1 cellular context compared by ENCODE assay signal in genomic region chr1:202723708-202724107, GRCh38.
TF ChIP-seq lines count a peak whose summit lies in the region.

No MANE protein-coding gene starts in this region.

TF ChIP-seq in H1, 55 proteins besides CTCF, POLR2A, EP300 and RAD21 (continued from another document):
- TF ChIP-seq ATF2 (IDR thresholded peaks at IDR 0.05; ENCODE audit: low read length): no peak
- no peak for TF ChIP-seq CTBP2 (IDR thresholded peaks at IDR 0.05; ENCODE audit: borderline replicate concordance, insufficient read depth, insufficient read length, low read length)
- TF ChIP-seq SRF (IDR thresholded peaks at IDR 0.05; ENCODE audit: low read depth, low read length): no peak
- TF ChIP-seq CHD1 (IDR thresholded peaks at IDR 0.05; ENCODE audit: low read depth, low read length): no peak
- no peak for TF ChIP-seq FOSL1 (IDR thresholded peaks at IDR 0.05; ENCODE audit: insufficient read depth, low read depth, low read length)
- TF ChIP-seq TCF12 (IDR thresholded peaks at IDR 0.05; ENCODE audit: low read depth, low read length): no peak
- no peak for TF ChIP-seq HDAC6 (IDR thresholded peaks at IDR 0.05; ENCODE audit: low read depth, low read length)
